1 cellular context compared by ENCODE assay signal in the genomic region with DNA sequence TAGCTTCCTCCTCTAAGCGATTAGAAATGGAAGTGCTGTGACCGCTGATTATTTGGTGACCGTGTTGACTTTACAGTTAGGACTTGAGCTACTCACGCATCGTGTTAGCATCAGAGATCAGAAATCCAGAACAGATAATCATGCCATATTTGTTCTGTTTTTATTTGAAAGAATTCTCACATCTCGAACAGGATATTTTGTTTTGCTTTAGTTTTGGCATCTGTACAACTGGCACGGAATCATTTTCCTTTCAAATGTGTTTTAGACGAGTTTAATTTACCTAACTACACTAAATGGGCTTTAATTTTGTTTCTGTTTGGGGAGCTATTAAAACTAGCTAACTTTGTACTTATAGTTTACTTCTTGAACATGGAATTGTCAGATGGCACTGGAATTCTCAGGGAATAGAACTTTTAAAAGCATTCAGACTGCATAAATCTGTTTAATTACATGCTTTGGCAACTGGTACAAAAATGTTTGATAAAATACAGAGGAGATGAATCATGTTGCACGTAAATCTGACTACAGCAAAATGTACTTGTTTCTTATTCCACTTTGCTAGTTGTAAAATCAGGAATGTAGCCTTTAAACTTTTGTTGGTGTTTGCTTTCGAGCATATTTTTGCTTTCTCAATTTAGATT.
TF ChIP-seq lines count a peak whose summit lies in the region.

No MANE protein-coding gene starts in this region.

TF ChIP-seq in IMR-90, 13 proteins besides CTCF, POLR2A, EP300 and RAD21 (continued from another document):
- TF ChIP-seq NFE2L2 (IDR thresholded peaks at IDR 0.05; ENCODE audit: low read depth, low read length): no peak
- TF ChIP-seq MAFK (IDR thresholded peaks at IDR 0.05; ENCODE audit: low read depth, low read length): no peak; the same call in 1 of the 2 replicates
- TF ChIP-seq, protein P1, sequence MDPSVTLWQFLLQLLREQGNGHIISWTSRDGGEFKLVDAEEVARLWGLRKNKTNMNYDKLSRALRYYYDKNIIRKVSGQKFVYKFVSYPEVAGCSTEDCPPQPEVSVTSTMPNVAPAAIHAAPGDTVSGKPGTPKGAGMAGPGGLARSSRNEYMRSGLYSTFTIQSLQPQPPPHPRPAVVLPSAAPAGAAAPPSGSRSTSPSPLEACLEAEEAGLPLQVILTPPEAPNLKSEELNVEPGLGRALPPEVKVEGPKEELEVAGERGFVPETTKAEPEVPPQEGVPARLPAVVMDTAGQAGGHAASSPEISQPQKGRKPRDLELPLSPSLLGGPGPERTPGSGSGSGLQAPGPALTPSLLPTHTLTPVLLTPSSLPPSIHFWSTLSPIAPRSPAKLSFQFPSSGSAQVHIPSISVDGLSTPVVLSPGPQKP (IDR thresholded peaks at IDR 0.05; ENCODE audit: borderline replicate concordance, low read depth, low read length): no peak
